17 cellular contexts compared by ENCODE assay signal in genomic region chr3:124283644-124284008, GRCh38.
"Had no signal": no experiment of that assay in that cellular context is flagged by ENCODE, and none has a peak within 500 bp of the region (broad histone marks: within the 10 kb centered on the region; RNA-seq: fewer than 3 reads in every experiment).

No MANE protein-coding gene starts in this region.

- DNase-seq: activated CD4-positive, alpha-beta T cell treated with anti-CD3 and anti-CD28 coated beads, Interleukin-2, amount 50 U/mL, for 48 hours; activated CD8-positive, alpha-beta memory T cell treated with anti-CD3 and anti-CD28 coated beads, Interleukin-2, amount 10 ng/mL, durations not matched to agents 7 days and 5 days; activated effector memory CD4-positive, alpha-beta T cell treated with Interleukin-2 at 50 U/mL for 16 hours; activated T-cell treated with anti-CD3 and anti-CD28 coated beads, Interleukin-2, amount 50 U/mL, for 24 hours; gastrocnemius medialis; hippocampal formation; kidney glomerular epithelial cell; natural killer cell; SHP77; stimulated activated CD4-positive, alpha-beta T cell treated with anti-CD3 and anti-CD28 coated beads, Interleukin-15, amount 100 ng/mL, for 24 hours; stimulated activated CD4-positive, alpha-beta T cell treated with anti-CD3 and anti-CD28 coated beads, Interleukin-4, amount 100 ng/mL, for 24 hours; stimulated activated naive CD8-positive, alpha-beta T cell treated with anti-CD3 and anti-CD28 coated beads, Interleukin-15, amount 100 ng/mL, for 72 hours; thyroid gland had no signal

- H3K27me3 ChIP-seq: gastrocnemius medialis, thyroid gland had no signal

- H3K9me3 ChIP-seq: gastrocnemius medialis, prostate gland, thyroid gland had no signal

- H3K36me3 ChIP-seq: gastrocnemius medialis, prostate gland, thyroid gland had no signal

- ATAC-seq: activated CD4-positive, CD25-positive, alpha-beta regulatory T cell treated with anti-CD3 and anti-CD28 coated beads, Interleukin-2, amount 50 U/mL, for 24 hours; activated CD8-positive, alpha-beta memory T cell treated with anti-CD3 and anti-CD28 coated beads, Interleukin-2, amount 10 ng/mL, durations not matched to agents 7 days and 5 days; activated naive CD4-positive, alpha-beta T cell treated with anti-CD3 and anti-CD28 coated beads, Interleukin-2, amount 50 U/mL, for 72 hours; gastrocnemius medialis; natural killer cell; stimulated activated naive CD8-positive, alpha-beta T cell treated with anti-CD3 and anti-CD28 coated beads, Interleukin-15, amount 100 ng/mL, for 72 hours had no signal

- H3K27ac ChIP-seq: gastrocnemius medialis, prostate gland, thyroid gland had no signal

- H3K4me3 ChIP-seq: gastrocnemius medialis, lung, prostate gland, thyroid gland had no signal

- H3K4me1 ChIP-seq: prostate gland, thyroid gland had no signal
